Comparison of ENCODE assay signal across 8 cellular contexts in the genomic region with DNA sequence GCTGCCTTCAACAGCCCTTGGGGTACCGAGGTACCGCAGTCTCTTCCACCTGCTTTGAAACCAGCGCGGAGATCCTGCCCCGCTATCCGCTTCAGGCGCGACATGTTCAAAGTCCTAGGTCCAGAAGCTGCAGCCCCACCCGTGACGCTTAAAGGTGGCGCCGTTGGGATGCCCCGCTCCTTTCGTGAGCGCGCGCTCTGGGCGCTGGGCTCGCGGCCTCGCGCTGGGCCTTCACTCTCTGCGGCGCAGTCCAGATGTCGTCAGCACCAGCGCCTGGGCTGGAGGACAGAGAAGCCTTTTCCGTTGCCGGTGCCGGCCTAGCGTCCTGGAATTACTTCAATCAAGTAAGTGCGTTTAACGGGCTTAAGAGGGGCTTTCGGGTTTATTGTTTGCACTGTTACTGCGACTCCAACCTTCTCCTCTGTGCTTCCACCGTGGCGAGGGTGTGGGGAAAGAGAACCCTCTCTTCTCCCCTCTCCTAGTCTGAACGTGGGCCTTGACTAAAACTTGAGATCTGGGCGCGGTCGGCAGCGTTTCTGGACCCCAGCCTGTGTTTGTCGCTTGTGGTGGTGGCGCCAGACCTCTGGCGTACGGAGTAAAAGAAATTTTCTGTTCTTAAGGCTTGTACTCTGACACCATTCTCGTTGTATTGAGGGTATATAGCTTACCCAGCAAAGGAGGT. TPM values are rescaled to one million over a fixed set of nuclear protein-coding genes. Genes with fewer than 3 reads are reported as not detected.
DNase-seq lines count a peak whose midpoint lies in the region; ATAC-seq and TF ChIP-seq lines count a peak whose summit lies in the region.

Gene LRRC40, minus strand, starts transcription at position 143 of the 682 bp plus-strand sequence. Its CDS starts 39 bp downstream, at position 104.

- peak within 1 kb of the TSS; percentile 88 to 97 for H3K9ac ChIP-seq in liver (ENCODE audit: low read depth in 1 of 2, low read length in 2 of 2)

- no peaks in the 10 kb centered on the region for H3K9me3 Mint-ChIP-seq in CD14-positive monocyte
- no peaks in the 10 kb centered on the region for H3K9me3 Mint-ChIP-seq in activated CD4-positive, alpha-beta memory T cell treated with anti-CD3 and anti-CD28 coated beads for 36 hours

- peak within 1 kb of the TSS; percentile 44 to 95 (median 85) for H3K27ac ChIP-seq in dorsolateral prefrontal cortex
- H3K27ac ChIP-seq in liver (ENCODE audit: low read depth in 1 of 2, low read length in 2 of 2), result peak within 1 kb of the TSS; percentile 80 to 85

- H3K27ac Mint-ChIP-seq in CD14-positive monocyte, result peak within 1 kb of the TSS; percentile 99 to 100 (median 99)
- peak within 1 kb of the TSS; percentile 94 for H3K27ac Mint-ChIP-seq in activated CD4-positive, alpha-beta memory T cell treated with anti-CD3 and anti-CD28 coated beads for 36 hours

- TF ChIP-seq CTCF in CD14-positive monocyte (IDR thresholded peaks at IDR 0.05) (no peak), dorsolateral prefrontal cortex (IDR thresholded peaks at IDR 0.05 in 54 of 56, conservative IDR thresholded peaks at IDR 0.05 in 2 of 56; ENCODE audit: low read depth in 1 of 56, partially characterized antibody in 56 of 56) (peak in 44 of 56 donors; percentile 6 to 64 (median 36)), liver (IDR thresholded peaks at IDR 0.05; ENCODE audit: low read depth, low read length, missing input control) (no peak)

- peaks cover 45% of the 10 kb centered on the region for H3K4me1 Mint-ChIP-seq in CD14-positive monocyte
- peaks cover 63% of the 10 kb centered on the region for H3K4me1 Mint-ChIP-seq in activated CD4-positive, alpha-beta memory T cell treated with anti-CD3 and anti-CD28 coated beads for 36 hours (ENCODE audit: low read depth)

- H3K4me3 Mint-ChIP-seq in CD14-positive monocyte, result peak within 1 kb of the TSS; percentile 96 to 99
- peak within 1 kb of the TSS; percentile 99 for H3K4me3 Mint-ChIP-seq in activated CD4-positive, alpha-beta memory T cell treated with anti-CD3 and anti-CD28 coated beads for 36 hours

- peaks cover 0 to 3% (median 0%) of the 10 kb centered on the region in 3 donors for H3K27me3 Mint-ChIP-seq in CD14-positive monocyte (ENCODE audit: low read depth in 3 of 3)
- H3K27me3 Mint-ChIP-seq in activated CD4-positive, alpha-beta memory T cell treated with anti-CD3 and anti-CD28 coated beads for 36 hours, result no peaks in the 10 kb centered on the region

- H3K4me1 ChIP-seq in liver (ENCODE audit: control insufficient read depth in 4 of 4, insufficient read depth in 4 of 4, low read length in 3 of 4), result peaks cover 6 to 36% (median 23%) of the 10 kb centered on the region in 4 donors

- intact Hi-C loops in CD14-positive monocyte (cut with micrococcal nuclease), result loop anchor here (5.0 to 10.0 kb wide), 3 partner anchors 149 to 879 kb away; partner anchors contain the start of genes ZRANB2 (in 2 of the 2) and ANKRD13C (in 1 of the 2)
- intact Hi-C loops in activated CD4-positive, alpha-beta memory T cell treated with anti-CD3 and anti-CD28 coated beads for 36 hours (cut with micrococcal nuclease), result loop anchor here (1.0 kb wide), 5 partner anchors 16 to 876 kb away; partner anchors contain the start of genes ANKRD13C, SRSF11 and ZRANB2
- intact Hi-C loops in dorsolateral prefrontal cortex (cut with DNase I), result loop anchor here (1.0 to 10.0 kb wide), 2 partner anchors 16 to 641 kb away; partner anchors contain the start of genes SRSF11 (in 2 of the 2) and LRRC7 (in 1 of the 2)

- POLR2A ChIA-PET in activated CD4-positive, alpha-beta memory T cell treated with anti-CD3 and anti-CD28 coated beads for 36 hours (lab: Charles Lee), result interaction anchor here (1.2 to 2.0 kb wide), 5 partner anchors 11 to 205 kb away, joined by 4 to 17 read pairs (median 6); partner anchors contain the start of genes ANKRD13C, CTH and SRSF11

- CTCF ChIA-PET in activated CD4-positive, alpha-beta memory T cell treated with anti-CD3 and anti-CD28 coated beads for 36 hours (lab: Charles Lee), result interaction anchor here (0.5 to 1.7 kb wide), 3 partner anchors 13 to 34 kb away, joined by 3 to 8 read pairs (median 3); partner anchors contain the start of gene SRSF11

- DNase-seq in CD14-positive monocyte (ENCODE audit: low spot score) (peak; percentile 93), NCI-H82 (lab: John Stamatoyannopoulos, UW) (peak; percentile 98), dorsolateral prefrontal cortex (peak; percentile 93 to 98 (median 96))
- DNase-seq in activated CD4-positive, alpha-beta memory T cell treated with anti-CD3 and anti-CD28 coated beads for 36 hours, result peak; percentile 98
- DNase-seq in stimulated activated CD4-positive, alpha-beta T cell treated with anti-CD3 and anti-CD28 coated beads, Interleukin-4, amount 100 ng/mL, for 24 hours, result peak; percentile 95

- no peaks in the 10 kb centered on the region for H3K27me3 ChIP-seq in dorsolateral prefrontal cortex
- no peaks in the 10 kb centered on the region for H3K27me3 ChIP-seq in liver (ENCODE audit: control insufficient read depth in 4 of 4, insufficient read depth in 4 of 4, low read length in 3 of 4)

- no peaks in the 10 kb centered on the region for H3K9me3 ChIP-seq in liver (ENCODE audit: control insufficient read depth in 4 of 4, low read length in 3 of 4)

- H3K4me3 ChIP-seq in dorsolateral prefrontal cortex, result peak within 1 kb of the TSS; percentile 62 to 99 (median 90)
- peak within 1 kb of the TSS; percentile 65 to 97 (median 92) for H3K4me3 ChIP-seq in liver (ENCODE audit: low read depth in 1 of 3, low read length in 3 of 3)

- peak; percentile 20 to 23 for TF ChIP-seq RAD21 in liver (IDR thresholded peaks at IDR 0.05)

- ATAC-seq in GM19397 (IDR thresholded peaks at IDR 0.05; ENCODE audit: unreplicated experiment), result peak; percentile 93
- ATAC-seq in HG03571 (IDR thresholded peaks at IDR 0.05; ENCODE audit: unreplicated experiment), result peak; percentile 82

- under 1% methylated on average over 46 of the region's 46 CpGs for WGBS in liver

- peaks cover 0 to 4% (median 1%) of the 10 kb centered on the region in 4 donors for H3K36me3 ChIP-seq in liver (ENCODE audit: control insufficient read depth in 4 of 4, insufficient read depth in 3 of 4, low read depth in 1 of 4, low read length in 3 of 4)

- H3K36me3 Mint-ChIP-seq in CD14-positive monocyte, result peaks cover 15 to 26% of the 10 kb centered on the region in 2 donors
- H3K36me3 Mint-ChIP-seq in activated CD4-positive, alpha-beta memory T cell treated with anti-CD3 and anti-CD28 coated beads for 36 hours, result peaks cover 10% of the 10 kb centered on the region

TF ChIP-seq in liver, 16 proteins besides CTCF, POLR2A, EP300 and RAD21 (continues in another document):
- TF ChIP-seq HNF4A (conservative IDR thresholded peaks at IDR 0.05) (peak; percentile 96), RXRA (IDR thresholded peaks at IDR 0.05) (peak; percentile 34 to 59), JUND (IDR thresholded peaks at IDR 0.05) (peak in 1 of 2 donors; percentile 43), YY1 (IDR thresholded peaks at IDR 0.05) (peak; percentile 95), GABPA (IDR thresholded peaks at IDR 0.05 in 1 of 2, conservative IDR thresholded peaks at IDR 0.05 in 1 of 2) (peak in 1 of 2 donors; percentile 80), FOXA1 (IDR thresholded peaks at IDR 0.05) (peak; percentile 66), SP1 (IDR thresholded peaks at IDR 0.05) (peak; percentile 90), ATF3 (IDR thresholded peaks at IDR 0.05) (peak; percentile 22), MAX (IDR thresholded peaks at IDR 0.05) (peak; percentile 79), TAF1 (conservative IDR thresholded peaks at IDR 0.05) (peak; percentile 50), HNF4G (IDR thresholded peaks at IDR 0.05) (peak; percentile 89), NR2F2 (IDR thresholded peaks at IDR 0.05) (no peak), FOXA2 (IDR thresholded peaks at IDR 0.05) (no peak), EGR1 (IDR thresholded peaks at IDR 0.05; ENCODE audit: low read depth in 2 of 2) (peak in 1 of 2 donors; percentile 45)
- TF ChIP-seq, protein P1, sequence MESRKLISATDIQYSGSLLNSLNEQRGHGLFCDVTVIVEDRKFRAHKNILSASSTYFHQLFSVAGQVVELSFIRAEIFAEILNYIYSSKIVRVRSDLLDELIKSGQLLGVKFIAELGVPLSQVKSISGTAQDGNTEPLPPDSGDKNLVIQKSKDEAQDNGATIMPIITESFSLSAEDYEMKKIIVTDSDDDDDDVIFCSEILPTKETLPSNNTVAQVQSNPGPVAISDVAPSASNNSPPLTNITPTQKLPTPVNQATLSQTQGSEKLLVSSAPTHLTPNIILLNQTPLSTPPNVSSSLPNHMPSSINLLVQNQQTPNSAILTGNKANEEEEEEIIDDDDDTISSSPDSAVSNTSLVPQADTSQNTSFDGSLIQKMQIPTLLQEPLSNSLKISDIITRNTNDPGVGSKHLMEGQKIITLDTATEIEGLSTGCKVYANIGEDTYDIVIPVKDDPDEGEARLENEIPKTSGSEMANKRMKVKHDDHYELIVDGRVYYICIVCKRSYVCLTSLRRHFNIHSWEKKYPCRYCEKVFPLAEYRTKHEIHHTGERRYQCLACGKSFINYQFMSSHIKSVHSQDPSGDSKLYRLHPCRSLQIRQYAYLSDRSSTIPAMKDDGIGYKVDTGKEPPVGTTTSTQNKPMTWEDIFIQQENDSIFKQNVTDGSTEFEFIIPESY (IDR thresholded peaks at IDR 0.05), result peak; percentile 95

RNA-seq across cellular contexts. Expression of gene LRRC40, which starts in this region (rescaled TPM):
- polyA plus RNA-seq in CD14-positive monocyte (1 to 10 TPM; 4.3 to 6.3 TPM), liver (1 to 10 TPM; 6.6 to 7.1 TPM)
- 10 to 100 TPM; 22.1 to 24.7 TPM for total RNA-seq in activated CD4-positive, alpha-beta memory T cell treated with anti-CD3 and anti-CD28 coated beads for 36 hours
- total RNA-seq in dorsolateral prefrontal cortex (10 to 100 TPM in 118 of 120 experiments, 1 to 10 TPM in 2; 7.4 to 28.2 (median 19.2) TPM), liver (10 to 100 TPM; 14.1 to 15.8 TPM)

Comparison
In these comparisons a context has a peak if more than half of its experiments do, and no peak if none do; other contexts are left out.
1. Peak in every context shown above with its lines: DNase-seq, ATAC-seq, H3K4me3 ChIP-seq and H3K27ac ChIP-seq.
2. CTCF ChIP-seq: peak in dorsolateral prefrontal cortex (44 of 56); none in CD14-positive monocyte (single experiment) and liver (single experiment).